9 cellular contexts compared by ENCODE assay signal in the genomic region with DNA sequence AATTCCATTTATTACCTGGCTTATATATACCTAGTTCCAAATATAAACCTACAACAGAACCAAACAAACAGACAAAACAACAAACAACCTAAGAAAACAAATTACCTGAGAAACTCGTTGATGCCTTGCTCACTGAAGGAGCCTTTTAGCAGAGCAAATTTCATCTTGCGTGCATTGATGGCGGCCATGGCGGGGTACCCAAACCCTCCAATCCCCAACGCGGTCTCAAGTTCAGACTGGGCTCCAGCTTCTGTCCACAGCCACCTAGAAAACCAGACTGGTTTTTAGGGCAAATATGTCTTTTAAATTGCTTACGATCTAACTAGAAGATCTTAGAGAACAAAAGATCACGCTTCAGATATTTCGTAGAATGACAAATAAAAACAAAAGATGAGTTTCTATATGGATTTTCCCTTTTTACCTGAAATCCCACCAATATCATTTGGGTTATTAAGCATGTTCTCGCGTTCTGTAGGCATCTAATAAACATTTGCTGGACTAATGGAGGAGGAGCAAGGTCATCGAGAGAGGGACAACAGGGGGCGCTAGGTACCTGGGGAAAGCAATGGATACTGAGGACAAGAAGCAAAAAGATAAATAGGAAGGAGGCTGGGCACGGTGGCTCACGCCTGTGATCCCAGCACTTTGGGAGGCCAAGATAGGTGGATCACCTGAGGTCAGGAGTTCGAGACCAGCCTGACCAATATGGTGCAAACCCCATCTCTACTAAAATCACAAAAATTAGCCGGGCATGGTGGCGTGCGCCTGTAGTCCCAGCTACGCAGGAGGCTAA. TPM values are rescaled to one million over a fixed set of nuclear protein-coding genes. Genes with fewer than 3 reads are reported as not detected.
DNase-seq lines count a peak whose midpoint lies in the region; ATAC-seq and TF ChIP-seq lines count a peak whose summit lies in the region.
"Had no signal": no experiment of that assay in that cellular context is flagged by ENCODE, and none has a peak within 500 bp of the region (broad histone marks: within the 10 kb centered on the region; RNA-seq: fewer than 3 reads in every experiment).

No MANE protein-coding gene starts in this region.

- H3K27ac Mint-ChIP-seq in activated naive CD4-positive, alpha-beta T cell treated with anti-CD3 and anti-CD28 coated beads, Interleukin-2, amount 10 ng/mL, durations not matched to agents 7 days and 5 days: no peak overlapping the region

- H3K27me3 ChIP-seq in MM.1S (replicated peaks; ENCODE audit: insufficient read depth, low read length): no peaks in the 10 kb centered on the region
- no peaks in the 10 kb centered on the region for H3K27me3 ChIP-seq in neural cell (ENCODE audit: insufficient read depth, low read depth, low read length)

- H3K4me2 ChIP-seq in MM.1S (ENCODE audit: low read depth, low read length) (no peak overlapping the region), neural cell (ENCODE audit: low read length) (no peak overlapping the region)

- no peak overlapping the region for H3K4me3 Mint-ChIP-seq in activated naive CD4-positive, alpha-beta T cell treated with anti-CD3 and anti-CD28 coated beads, Interleukin-2, amount 10 ng/mL, durations not matched to agents 7 days and 5 days

- H4K20me1 ChIP-seq in MM.1S (ENCODE audit: insufficient read depth, low read length) (no peaks in the 10 kb centered on the region; the same call in 1 of the 2 replicates), neural cell (ENCODE audit: insufficient read depth) (no peaks in the 10 kb centered on the region)

- CTCF ChIA-PET in activated naive CD4-positive, alpha-beta T cell treated with anti-CD3 and anti-CD28 coated beads, Interleukin-2, amount 10 ng/mL, durations not matched to agents 7 days and 5 days (lab: Charles Lee): no interaction called here

- H3K9me3 Mint-ChIP-seq in activated naive CD4-positive, alpha-beta T cell treated with anti-CD3 and anti-CD28 coated beads, Interleukin-2, amount 10 ng/mL, durations not matched to agents 7 days and 5 days: no peaks in the 10 kb centered on the region

- H3K4me1 Mint-ChIP-seq in activated naive CD4-positive, alpha-beta T cell treated with anti-CD3 and anti-CD28 coated beads, Interleukin-2, amount 10 ng/mL, durations not matched to agents 7 days and 5 days: peaks cover 17% of the 10 kb centered on the region

- peak; percentile 40 for DNase-seq in DMS53 (lab: John Stamatoyannopoulos, UW)
- DNase-seq in DMS53 treated with DMSO at 0.1 percent for 48 hours (lab: John Stamatoyannopoulos, UW; ENCODE audit: unreplicated experiment): no peak
- DNase-seq in MM.1S: peak; percentile 30
- DNase-seq in activated naive CD4-positive, alpha-beta T cell treated with anti-CD3 and anti-CD28 coated beads, Interleukin-2, amount 10 ng/mL, durations not matched to agents 7 days and 5 days: peak; percentile 52
- DNase-seq in amygdala (lab: John Stamatoyannopoulos, UW): no peak
- DNase-seq in activated CD4-positive, CD25-positive, alpha-beta regulatory T cell treated with anti-CD3 and anti-CD28 coated beads, Interleukin-2, amount 50 U/mL, for 72 hours: no peak
- DNase-seq: NCI-H1092 treated with DMSO at 0.1 percent for 48 hours had no signal

- TF ChIP-seq CTCF in MM.1S (IDR thresholded peaks at IDR 0.05; ENCODE audit: low read length) (peak; percentile 55), neural cell (IDR thresholded peaks at IDR 0.05; ENCODE audit: poor library complexity, severe bottlenecking) (peak; percentile 23)

- H3K9me3 ChIP-seq in MM.1S (replicated peaks; ENCODE audit: insufficient read depth, low read length): no peaks in the 10 kb centered on the region
- H3K9me3 ChIP-seq in neural cell (ENCODE audit: low read length): no peaks in the 10 kb centered on the region

- no peak overlapping the region for H3K27ac ChIP-seq in MM.1S (ENCODE audit: low read length)
- no peak overlapping the region for H3K27ac ChIP-seq in neural cell (ENCODE audit: low read length)

- peaks cover 70% of the 10 kb centered on the region for H3K36me3 Mint-ChIP-seq in activated naive CD4-positive, alpha-beta T cell treated with anti-CD3 and anti-CD28 coated beads, Interleukin-2, amount 10 ng/mL, durations not matched to agents 7 days and 5 days

- TF ChIP-seq EP300 in neural cell (conservative IDR thresholded peaks at IDR 0.05; ENCODE audit: poor library complexity, severe bottlenecking): no peak

- H3K36me3 ChIP-seq in MM.1S (replicated peaks; ENCODE audit: insufficient read depth, low read length): peaks cover 42% of the 10 kb centered on the region
- no peaks in the 10 kb centered on the region for H3K36me3 ChIP-seq in neural cell (ENCODE audit: insufficient read depth, low read length)

- H3K9me2 ChIP-seq in MM.1S (replicated peaks; ENCODE audit: insufficient read depth, low read length) (no peaks in the 10 kb centered on the region), neural cell (ENCODE audit: insufficient read depth, low read length) (no peaks in the 10 kb centered on the region)

- H3K9ac ChIP-seq in MM.1S (ENCODE audit: low read length): no peak overlapping the region
- no peak overlapping the region for H3K9ac ChIP-seq in neural cell (ENCODE audit: low read length)

- H2AFZ ChIP-seq in MM.1S (ENCODE audit: low read length) (no peak overlapping the region), neural cell (ENCODE audit: low read depth, low read length) (no peak overlapping the region)

- H3K27me3 Mint-ChIP-seq in activated naive CD4-positive, alpha-beta T cell treated with anti-CD3 and anti-CD28 coated beads, Interleukin-2, amount 10 ng/mL, durations not matched to agents 7 days and 5 days: no peaks in the 10 kb centered on the region

- peaks cover 44% of the 10 kb centered on the region for H3K79me2 ChIP-seq in MM.1S (ENCODE audit: low read length)
- H3K79me2 ChIP-seq in neural cell (replicated peaks; ENCODE audit: insufficient read depth, low read length): no peaks in the 10 kb centered on the region

- ATAC-seq in HG02852 (IDR thresholded peaks at IDR 0.05; ENCODE audit: unreplicated experiment): no peak

- peak; percentile 26 for TF ChIP-seq RAD21 in neural cell (conservative IDR thresholded peaks at IDR 0.05)

- H3K4me3 ChIP-seq in MM.1S (ENCODE audit: low read length) (no peak overlapping the region), neural cell (ENCODE audit: low read length) (no peak overlapping the region)

- peaks cover 27% of the 10 kb centered on the region for H3K4me1 ChIP-seq in MM.1S (ENCODE audit: low read length)

- H3F3A ChIP-seq in MM.1S (ENCODE audit: insufficient read depth, low read length) (peaks cover 26% of the 10 kb centered on the region), neural cell (ENCODE audit: insufficient read depth, low read length, poor library complexity, severe bottlenecking) (no peaks in the 10 kb centered on the region)

TF ChIP-seq in neural cell, 6 proteins besides CTCF, POLR2A, EP300 and RAD21:
- TF ChIP-seq POLR2AphosphoS5 (IDR thresholded peaks at IDR 0.05) (no peak), EZH2 (IDR thresholded peaks at IDR 0.05; ENCODE audit: borderline replicate concordance, insufficient read depth, low read length, poor library complexity, severe bottlenecking) (no peak), MXI1 (conservative IDR thresholded peaks at IDR 0.05; ENCODE audit: poor library complexity, severe bottlenecking) (no peak), TAF1 (IDR thresholded peaks at IDR 0.05; ENCODE audit: low read depth) (no peak), SMC3 (conservative IDR thresholded peaks at IDR 0.05; ENCODE audit: poor library complexity) (no peak)
- TF ChIP-seq, protein P1, sequence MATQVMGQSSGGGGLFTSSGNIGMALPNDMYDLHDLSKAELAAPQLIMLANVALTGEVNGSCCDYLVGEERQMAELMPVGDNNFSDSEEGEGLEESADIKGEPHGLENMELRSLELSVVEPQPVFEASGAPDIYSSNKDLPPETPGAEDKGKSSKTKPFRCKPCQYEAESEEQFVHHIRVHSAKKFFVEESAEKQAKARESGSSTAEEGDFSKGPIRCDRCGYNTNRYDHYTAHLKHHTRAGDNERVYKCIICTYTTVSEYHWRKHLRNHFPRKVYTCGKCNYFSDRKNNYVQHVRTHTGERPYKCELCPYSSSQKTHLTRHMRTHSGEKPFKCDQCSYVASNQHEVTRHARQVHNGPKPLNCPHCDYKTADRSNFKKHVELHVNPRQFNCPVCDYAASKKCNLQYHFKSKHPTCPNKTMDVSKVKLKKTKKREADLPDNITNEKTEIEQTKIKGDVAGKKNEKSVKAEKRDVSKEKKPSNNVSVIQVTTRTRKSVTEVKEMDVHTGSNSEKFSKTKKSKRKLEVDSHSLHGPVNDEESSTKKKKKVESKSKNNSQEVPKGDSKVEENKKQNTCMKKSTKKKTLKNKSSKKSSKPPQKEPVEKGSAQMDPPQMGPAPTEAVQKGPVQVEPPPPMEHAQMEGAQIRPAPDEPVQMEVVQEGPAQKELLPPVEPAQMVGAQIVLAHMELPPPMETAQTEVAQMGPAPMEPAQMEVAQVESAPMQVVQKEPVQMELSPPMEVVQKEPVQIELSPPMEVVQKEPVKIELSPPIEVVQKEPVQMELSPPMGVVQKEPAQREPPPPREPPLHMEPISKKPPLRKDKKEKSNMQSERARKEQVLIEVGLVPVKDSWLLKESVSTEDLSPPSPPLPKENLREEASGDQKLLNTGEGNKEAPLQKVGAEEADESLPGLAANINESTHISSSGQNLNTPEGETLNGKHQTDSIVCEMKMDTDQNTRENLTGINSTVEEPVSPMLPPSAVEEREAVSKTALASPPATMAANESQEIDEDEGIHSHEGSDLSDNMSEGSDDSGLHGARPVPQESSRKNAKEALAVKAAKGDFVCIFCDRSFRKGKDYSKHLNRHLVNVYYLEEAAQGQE (IDR thresholded peaks at IDR 0.05; ENCODE audit: borderline replicate concordance): no peak
TF ChIP-seq in neural cell: peak in this region for 0.

RNA-seq across cellular contexts. Expression of a gene that starts 25.2 kb away (rescaled TPM):
- polyA plus RNA-seq in neural cell: 109 and 124 TPM in 2 replicates
- polyA minus RNA-seq in neural cell: 103 and 107 TPM in 2 replicates

Comparison
In these comparisons a context has a peak if more than half of its experiments do, and no peak if none do; other contexts are left out.
1. DNase-seq: peak in DMS53 (single experiment), MM.1S (single experiment) and activated naive CD4-positive, alpha-beta T cell treated with anti-CD3 and anti-CD28 coated beads, Interleukin-2, amount 10 ng/mL, durations not matched to agents 7 days and 5 days (single experiment); none in DMS53 treated with DMSO at 0.1 percent for 48 hours (single experiment), amygdala (0 of 56) and activated CD4-positive, CD25-positive, alpha-beta regulatory T cell treated with anti-CD3 and anti-CD28 coated beads, Interleukin-2, amount 50 U/mL, for 72 hours (single experiment).